8 cellular contexts compared by ENCODE assay signal in the genomic region with DNA sequence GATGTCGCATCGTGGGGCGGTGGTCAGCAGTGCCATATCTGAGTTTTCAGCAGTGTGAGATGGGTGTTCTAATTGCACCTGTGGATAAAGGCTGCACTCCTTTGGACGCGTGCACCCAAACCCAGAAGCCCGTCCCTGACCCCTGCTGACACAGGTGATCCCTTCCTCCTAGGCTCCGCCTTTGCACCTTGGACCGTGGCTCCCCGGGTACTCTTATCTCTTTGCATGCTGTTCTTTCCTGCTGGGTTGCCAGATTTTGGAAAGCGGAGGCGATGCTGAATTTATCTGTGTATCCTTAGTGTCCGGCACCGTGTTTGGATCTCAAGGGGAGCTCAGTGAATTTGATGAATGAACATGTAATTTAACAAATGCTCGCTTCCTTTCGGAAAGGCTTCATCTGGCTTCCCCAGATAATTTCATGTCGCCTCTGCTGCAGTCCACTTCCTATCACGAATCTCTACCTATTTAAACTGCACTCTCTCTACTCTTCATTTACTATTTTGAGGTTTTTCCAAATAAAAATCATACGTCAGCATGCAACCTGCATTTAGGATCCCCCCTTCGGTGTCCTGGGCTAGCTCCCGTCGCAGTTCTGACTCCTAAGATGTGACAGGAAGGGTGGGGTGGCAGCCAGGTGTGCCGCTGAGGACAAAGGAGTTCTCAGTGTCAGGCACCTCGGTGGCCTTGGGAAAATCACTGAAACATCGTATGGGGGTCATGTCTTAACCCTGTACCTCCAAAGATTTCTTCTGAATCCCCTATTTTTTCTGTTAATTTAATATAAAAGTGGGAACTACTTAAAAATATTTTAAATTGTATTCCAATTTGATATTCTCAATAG. TPM values are rescaled to one million over a fixed set of nuclear protein-coding genes. Genes with fewer than 3 reads are reported as not detected.
A peak's percentile ranks its signal among the peaks of the same experiment; 100 is the strongest.
DNase-seq lines count a peak whose midpoint lies in the region; ATAC-seq, FAIRE-seq and TF ChIP-seq lines count a peak whose summit lies in the region.

No MANE protein-coding gene starts in this region.

- H3K9ac ChIP-seq in GM23248 (peak overlapping the region; percentile 90), kidney (ENCODE audit: low read length in 2 of 2) (peak overlapping the region in 1 of 2 donors; percentile 51)

- H3K36me3 Mint-ChIP-seq in brain = no peaks in the 10 kb centered on the region
- peaks cover 15% of the 10 kb centered on the region for H3K36me3 Mint-ChIP-seq in stimulated activated effector memory CD8-positive, alpha-beta T cell treated with anti-CD3 and anti-CD28 coated beads, Interleukin-12 subunit alpha, Interleukin-12 subunit beta, amount 100 ng/mL, for 72 hours

- peak overlapping the region; percentile 82 to 95 (median 88) for H3K4me3 Mint-ChIP-seq in brain
- peak overlapping the region; percentile 94 for H3K4me3 Mint-ChIP-seq in stimulated activated effector memory CD8-positive, alpha-beta T cell treated with anti-CD3 and anti-CD28 coated beads, Interleukin-12 subunit alpha, Interleukin-12 subunit beta, amount 100 ng/mL, for 72 hours

- H3K9me3 Mint-ChIP-seq in brain = no peaks in the 10 kb centered on the region
- H3K9me3 Mint-ChIP-seq in stimulated activated effector memory CD8-positive, alpha-beta T cell treated with anti-CD3 and anti-CD28 coated beads, Interleukin-12 subunit alpha, Interleukin-12 subunit beta, amount 100 ng/mL, for 72 hours = no peaks in the 10 kb centered on the region

- H4K20me1 ChIP-seq in GM23248 (ENCODE audit: insufficient read depth) = no peaks in the 10 kb centered on the region

- H3K4me1 Mint-ChIP-seq in brain = peaks cover 33% of the 10 kb centered on the region
- peaks cover 26% of the 10 kb centered on the region for H3K4me1 Mint-ChIP-seq in stimulated activated effector memory CD8-positive, alpha-beta T cell treated with anti-CD3 and anti-CD28 coated beads, Interleukin-12 subunit alpha, Interleukin-12 subunit beta, amount 100 ng/mL, for 72 hours

- DNase-seq in DMS153 (lab: John Stamatoyannopoulos, UW) (peak; percentile 52), GM23248 (no peak), NCI-H510A (lab: John Stamatoyannopoulos, UW) (peak; percentile 42), kidney (no peak), NCI-H226 (no peak)
- no peak for DNase-seq in stimulated activated effector memory CD8-positive, alpha-beta T cell treated with anti-CD3 and anti-CD28 coated beads, Interleukin-12 subunit alpha, Interleukin-12 subunit beta, amount 100 ng/mL, for 72 hours (ENCODE audit: low spot score in 2 of 2)

- H3K27ac ChIP-seq in GM23248 (no peak overlapping the region), kidney (ENCODE audit: low read depth in 2 of 2, low read length in 2 of 2) (peak overlapping the region in 1 of 2 donors; percentile 40)

- WGBS in GM23248 (ENCODE audit: low coverage in 1 of 2, low lambda C conversion rate in 2 of 2, missing lambda C conversion rate in 2 of 2), 2 experiments = 8% methylated on average over 24 of the region's 24 CpGs

- H3K9me2 ChIP-seq in GM23248 (ENCODE audit: insufficient read depth) = no peaks in the 10 kb centered on the region

- TF ChIP-seq CTCF in brain (conservative IDR thresholded peaks at IDR 0.05) = no peak
- TF ChIP-seq CTCF in kidney (IDR thresholded peaks at IDR 0.05; ENCODE audit: borderline replicate concordance, extremely low read depth, insufficient read depth) = no peak

- H3K79me2 ChIP-seq in GM23248 (ENCODE audit: insufficient read depth) = peaks cover 13% of the 10 kb centered on the region

- H3K9me3 ChIP-seq in GM23248 (ENCODE audit: low read depth) = no peaks in the 10 kb centered on the region
- H3K9me3 ChIP-seq in kidney (ENCODE audit: control insufficient read depth in 1 of 2, low read length in 2 of 2) = no peaks in the 10 kb centered on the region

- intact Hi-C loops in kidney (cut with DNase I) = no loop called here

- H3K4me1 ChIP-seq in GM23248 (ENCODE audit: insufficient read depth) = peaks cover 15% of the 10 kb centered on the region
- peaks cover 0 to 8% of the 10 kb centered on the region in 2 donors for H3K4me1 ChIP-seq in kidney (ENCODE audit: control insufficient read depth in 1 of 2, insufficient read depth in 1 of 2, low read depth in 1 of 2, low read length in 2 of 2)

- ATAC-seq in stimulated activated effector memory CD8-positive, alpha-beta T cell treated with anti-CD3 and anti-CD28 coated beads, Interleukin-12 subunit alpha, Interleukin-12 subunit beta, amount 100 ng/mL, for 72 hours = peak; percentile 47
- ATAC-seq in GM19467 (IDR thresholded peaks at IDR 0.05; ENCODE audit: unreplicated experiment) = no peak

- no peak for FAIRE-seq in kidney (lab: Jason Lieb, UNC)

- H3F3A ChIP-seq in GM23248 (ENCODE audit: insufficient read depth) = peaks cover 16% of the 10 kb centered on the region

- H3K4me2 ChIP-seq in GM23248 (ENCODE audit: unreplicated experiment) = peak overlapping the region; percentile 82

- H3K27ac Mint-ChIP-seq in brain = peak overlapping the region; percentile 59 to 92 (median 80)
- H3K27ac Mint-ChIP-seq in stimulated activated effector memory CD8-positive, alpha-beta T cell treated with anti-CD3 and anti-CD28 coated beads, Interleukin-12 subunit alpha, Interleukin-12 subunit beta, amount 100 ng/mL, for 72 hours = peak overlapping the region; percentile 93

- H3K4me3 ChIP-seq in GM23248 (peak overlapping the region; percentile 89), kidney (ENCODE audit: low read length in 2 of 2) (peak overlapping the region; percentile 72 to 77)

- in situ Hi-C loops in GM23248 (cut with MboI) = loop anchor here (25.0 kb wide), 2 partner anchors 396 to 404 kb away; no protein-coding TSS in a partner anchor

- H3K27me3 Mint-ChIP-seq in brain = peaks cover 54% of the 10 kb centered on the region

- H3K36me3 ChIP-seq in GM23248 (ENCODE audit: low read depth) (no peaks in the 10 kb centered on the region), kidney (ENCODE audit: control insufficient read depth in 1 of 2, insufficient read depth in 2 of 2, low read length in 2 of 2) (no peaks in the 10 kb centered on the region)

- H2AFZ ChIP-seq in GM23248 = peak overlapping the region; percentile 90

- 0 out of 2 replicates have a peak, but pooled peaks cover 4% of the 10 kb centered on the region for H3K27me3 ChIP-seq in GM23248 (replicated peaks; ENCODE audit: insufficient read depth)

RNA-seq across cellular contexts. Expression of gene PERP, which starts 0.8 kb away (rescaled TPM):
- 24.8 and 28.5 TPM in 2 replicates for total RNA-seq in GM23248 (2014; rRNA removed; shearing (Covaris generic))
- polyA plus RNA-seq in GM23248 (2016; fragmentation: Nextera tagmentation; extraction: Ambion mirVana) (45.3 and 45.7 TPM in 2 replicates), brain (ENCODE audit: insufficient read depth, low read depth, low replicate concordance) (57.7 TPM), kidney (ENCODE audit: insufficient read depth, low read depth, low replicate concordance) (24.8 TPM)
- 48.1 TPM for total RNA-seq in kidney

RNA-seq across cellular contexts. Expression of gene ARFGEF3, which starts 53.8 kb away (rescaled TPM):
- 0.11 and 0.13 TPM in 2 replicates for total RNA-seq in GM23248 (2014; rRNA removed; shearing (Covaris generic))
- polyA plus RNA-seq in GM23248 (2016; fragmentation: Nextera tagmentation; extraction: Ambion mirVana) (0.06 TPM in 2 replicates), brain (ENCODE audit: insufficient read depth, low read depth, low replicate concordance) (17.7 TPM), kidney (ENCODE audit: insufficient read depth, low read depth, low replicate concordance) (1.2 TPM)
- total RNA-seq in kidney = 7.8 TPM

Comparison
In these comparisons a context has a peak if more than half of its experiments do, and no peak if none do; other contexts are left out.
1. DNase-seq: peak in DMS153 (single experiment) and NCI-H510A (single experiment); none in GM23248 (single experiment), kidney (single experiment), stimulated activated effector memory CD8-positive, alpha-beta T cell treated with anti-CD3 and anti-CD28 coated beads, Interleukin-12 subunit alpha, Interleukin-12 subunit beta, amount 100 ng/mL, for 72 hours (0 of 2) and NCI-H226 (single experiment).